ENCODE assay signal across 19 cellular contexts in genomic region chr6:166412911-166413384, GRCh38. TPM values are rescaled to one million over a fixed set of nuclear protein-coding genes. Genes with fewer than 3 reads are reported as not detected.
A peak's percentile ranks its signal among the peaks of the same experiment; 100 is the strongest.
DNase-seq lines count a peak whose midpoint lies in the region; ATAC-seq lines count a peak whose summit lies in the region.
"Had no signal": no experiment of that assay in that cellular context is flagged by ENCODE, and none has a peak within 500 bp of the region (broad histone marks: within the 10 kb centered on the region; RNA-seq: fewer than 3 reads in every experiment).

No MANE protein-coding gene starts in this region.

- WGBS in neuronal stem cell (ENCODE audit: extremely low coverage in 2 of 2, insufficient read length in 2 of 2, insufficient replicate concordance in 1 of 2), 2 donors = no CpG with 5 or more reads among the region's 13 CpGs

- H3K14ac ChIP-seq in neuronal stem cell (ENCODE audit: low read length) = no peak overlapping the region

- peaks cover 17 to 79% (median 61%) of the 10 kb centered on the region in 4 donors for H3K4me1 Mint-ChIP-seq in CD4-positive, CD25-positive, alpha-beta regulatory T cell
- H3K4me1 Mint-ChIP-seq in T-cell = peaks cover 84 to 90% (median 89%) of the 10 kb centered on the region in 3 donors

- H3K9ac ChIP-seq in neuronal stem cell (ENCODE audit: low read depth, low read length, poor library complexity) = peak overlapping the region; percentile 60

- peak overlapping the region in 3 of 4 donors; percentile 38 to 67 (median 66) for H3K4me3 Mint-ChIP-seq in CD4-positive, CD25-positive, alpha-beta regulatory T cell
- H3K4me3 Mint-ChIP-seq in T-cell = peak overlapping the region; percentile 21 to 77 (median 59)

- DNase-seq in activated effector memory CD4-positive, alpha-beta T cell treated with anti-CD3 and anti-CD28 coated beads, Interleukin-2, amount 50 U/mL, for 16 hours = peak; percentile 56
- DNase-seq in activated effector memory CD4-positive, alpha-beta T cell treated with Interleukin-2 at 50 U/mL for 16 hours = no peak
- no peak for DNase-seq in CD4-positive, CD25-positive, alpha-beta regulatory T cell
- DNase-seq in T-cell = peak in 1 of 34 experiments; percentile 22
- DNase-seq in neuronal stem cell (ENCODE audit: low spot score) = no peak
- no peak for DNase-seq in COLO829 (ENCODE audit: low spot score)
- no peak for DNase-seq in inferior parietal cortex (ENCODE audit: extremely low spot score)
- DNase-seq: C1 segment of cervical spinal cord; GF-D8; GOT3; KBM-7; NCI-H1105 treated with DMSO at 0.1 percent for 48 hours; NCI-H1694; NCI-H2081 treated with DMSO at 0.1 percent for 48 hours; NCI-H446 treated with DMSO at 0.1 percent for 48 hours; NCI-H69; NK-92 treated with Interleukin-12 subunit alpha and Interleukin-12 subunit beta, amount 100 ng/mL, for 24 hours had no signal

- H3K27me3 ChIP-seq in CD4-positive, CD25-positive, alpha-beta regulatory T cell (ENCODE audit: control insufficient read depth, insufficient read depth, low read length) = no peaks in the 10 kb centered on the region
- peaks cover 0 to 6% (median 0%) of the 10 kb centered on the region in 3 experiments for H3K27me3 ChIP-seq in neuronal stem cell (ENCODE audit: control insufficient read depth in 3 of 3, insufficient read depth in 3 of 3, low read depth in 1 of 3, low read length in 3 of 3)
- H3K27me3 ChIP-seq: Peyer's patch had no signal

- H4K8ac ChIP-seq in neuronal stem cell (ENCODE audit: low read depth, low read length) = no peak overlapping the region

- ATAC-seq in CD4-positive, CD25-positive, alpha-beta regulatory T cell (ENCODE audit: low read depth in 2 of 2) = no peak
- ATAC-seq in T-cell (replicated peaks in 1 of 4) (no peak), HG03439 (IDR thresholded peaks at IDR 0.05; ENCODE audit: unreplicated experiment) (no peak)

- peak overlapping the region; percentile 85 to 99 (median 97) for H3K27ac Mint-ChIP-seq in CD4-positive, CD25-positive, alpha-beta regulatory T cell
- peak overlapping the region; percentile 83 to 94 for H3K27ac Mint-ChIP-seq in T-cell

- H2AFZ ChIP-seq in neuronal stem cell (ENCODE audit: low read length) = no peak overlapping the region

- H3K36me3 ChIP-seq in CD4-positive, CD25-positive, alpha-beta regulatory T cell (ENCODE audit: control insufficient read depth, insufficient read depth, low read length) = no peaks in the 10 kb centered on the region
- peaks cover 16 to 50% of the 10 kb centered on the region in 2 donors for H3K36me3 ChIP-seq in neuronal stem cell (replicated peaks in 1 of 2; ENCODE audit: control insufficient read depth in 2 of 2, insufficient read depth in 2 of 2, low read length in 2 of 2)

- no peak overlapping the region for H2BK120ac ChIP-seq in neuronal stem cell (ENCODE audit: low read depth, low read length)

- no peak overlapping the region for H2BK15ac ChIP-seq in neuronal stem cell (ENCODE audit: low read length)

- no peak overlapping the region for H3K18ac ChIP-seq in neuronal stem cell (ENCODE audit: low read length)

- H3K9me3 ChIP-seq in CD4-positive, CD25-positive, alpha-beta regulatory T cell (ENCODE audit: control insufficient read depth in 2 of 2, low read length in 2 of 2) = no peaks in the 10 kb centered on the region
- H3K9me3 ChIP-seq in neuronal stem cell (replicated peaks in 1 of 2; ENCODE audit: control insufficient read depth in 2 of 2, insufficient read depth in 1 of 2, low read depth in 1 of 2, low read length in 2 of 2) = peaks cover 0 to 8% of the 10 kb centered on the region in 2 donors
- H3K9me3 ChIP-seq: Peyer's patch had no signal

- H3K4ac ChIP-seq in neuronal stem cell (ENCODE audit: low read length) = no peak overlapping the region

- peaks cover 70% of the 10 kb centered on the region for H3K4me1 ChIP-seq in CD4-positive, CD25-positive, alpha-beta regulatory T cell (ENCODE audit: control insufficient read depth, insufficient read depth, low read length, poor library complexity, severe bottlenecking)
- H3K4me1 ChIP-seq in neuronal stem cell (ENCODE audit: control insufficient read depth in 2 of 2, insufficient read depth in 1 of 2, low read depth in 1 of 2, low read length in 2 of 2) = peaks cover 0 to 2% of the 10 kb centered on the region in 2 donors
- H3K4me1 ChIP-seq: Peyer's patch had no signal

- H3K27me3 Mint-ChIP-seq in CD4-positive, CD25-positive, alpha-beta regulatory T cell = peaks cover 4% of the 10 kb centered on the region
- H3K27me3 Mint-ChIP-seq in T-cell = no peaks in the 10 kb centered on the region

- H2BK12ac ChIP-seq in neuronal stem cell (ENCODE audit: low read length) = no peak overlapping the region

- CTCF ChIA-PET in T-cell (lab: Charles Lee) = no interaction called here

- H4K91ac ChIP-seq in neuronal stem cell (ENCODE audit: low read depth, low read length, poor library complexity) = no peak overlapping the region

- no peaks in the 10 kb centered on the region for H3K79me1 ChIP-seq in neuronal stem cell (ENCODE audit: low read depth, low read length)

- no peak overlapping the region for H2AK5ac ChIP-seq in neuronal stem cell (ENCODE audit: low read depth, low read length)

- H3K23ac ChIP-seq in neuronal stem cell (ENCODE audit: low read depth, low read length, poor library complexity) = peak overlapping the region; percentile 26

- peaks cover 14% of the 10 kb centered on the region for H3K36me3 Mint-ChIP-seq in CD4-positive, CD25-positive, alpha-beta regulatory T cell
- peaks cover 20% of the 10 kb centered on the region for H3K36me3 Mint-ChIP-seq in T-cell

- POLR2A ChIA-PET in T-cell (lab: Charles Lee) = no interaction called here

- no peak overlapping the region for H2BK5ac ChIP-seq in neuronal stem cell (ENCODE audit: low read length)

- H3K4me3 ChIP-seq in CD4-positive, CD25-positive, alpha-beta regulatory T cell (ENCODE audit: low read depth, low read length) = no peak overlapping the region
- no peak overlapping the region for H3K4me3 ChIP-seq in neuronal stem cell (ENCODE audit: low read length in 2 of 2)
- H3K4me3 ChIP-seq: Peyer's patch had no signal

- no peak overlapping the region for H3K27ac ChIP-seq in CD4-positive, CD25-positive, alpha-beta regulatory T cell (ENCODE audit: insufficient read depth, low read length, poor library complexity, severe bottlenecking)
- no peak overlapping the region for H3K27ac ChIP-seq in neuronal stem cell (replicated peaks; ENCODE audit: low read length)

- peaks cover 0 to 15% (median 2%) of the 10 kb centered on the region in 7 donors for H3K9me3 Mint-ChIP-seq in CD4-positive, CD25-positive, alpha-beta regulatory T cell
- H3K9me3 Mint-ChIP-seq in T-cell = peaks cover 4 to 15% (median 12%) of the 10 kb centered on the region in 3 donors

- no peak overlapping the region for H3K4me2 ChIP-seq in neuronal stem cell (ENCODE audit: insufficient read depth, low read length, poor library complexity, severe bottlenecking)

RNA-seq across cellular contexts. Expression of gene MPC1, which starts 30.2 kb away (rescaled TPM):
- 25.7 TPM for total RNA-seq in CD4-positive, CD25-positive, alpha-beta regulatory T cell
- polyA plus RNA-seq in CD4-positive, CD25-positive, alpha-beta regulatory T cell = 10 to 100 TPM; 70.2 to 92.1 (median 79.2) TPM
- total RNA-seq in T-cell = 10 to 100 TPM; 23.8 to 31.2 (median 27.5) TPM
- 20.2 TPM for polyA plus RNA-seq in neuronal stem cell (2013, experiment 1 of 2)
- polyA plus RNA-seq in neuronal stem cell (2013, experiment 2 of 2) = 21.1 TPM
